Comparison of ENCODE assay signal across 12 cellular contexts in genomic region chr2:46134531-46135229, GRCh38.
DNase-seq lines count a peak whose midpoint lies in the region; ATAC-seq, FAIRE-seq and TF ChIP-seq lines count a peak whose summit lies in the region.
"Had no signal": no experiment of that assay in that cellular context is flagged by ENCODE, and none has a peak within 500 bp of the region (broad histone marks: within the 10 kb centered on the region; RNA-seq: fewer than 3 reads in every experiment).

No MANE protein-coding gene starts in this region.

- no peak overlapping the region for H3K4me3 ChIP-seq in K562
- H3K4me3 ChIP-seq in hepatocyte = no peak overlapping the region

- 0 out of 3 replicates have a peak, but pooled peaks have one; percentile 35 for ATAC-seq in K562
- no peak for ATAC-seq in GM21717 (IDR thresholded peaks at IDR 0.05; ENCODE audit: unreplicated experiment)
- ATAC-seq: stimulated activated naive B cell treated with anti-CD40 and anti-IgM and Interleukin-4, amounts not matched to agents 10 μg/mL and 1 μg/mL and 100 μg/mL, for 72 hours had no signal

- no peaks in the 10 kb centered on the region; the same call in 1 of the 2 replicates for H4K20me1 ChIP-seq in K562 (replicated peaks; ENCODE audit: control insufficient read depth, insufficient read depth, low read length)
- no peaks in the 10 kb centered on the region for H4K20me1 ChIP-seq in hepatocyte (ENCODE audit: insufficient read depth, poor library complexity, severe bottlenecking)

- H3K4me1 ChIP-seq in K562 (replicated peaks in 1 of 2; ENCODE audit: control insufficient read depth in 2 of 2, insufficient read depth in 2 of 2, low read length in 2 of 2) (no peaks in the 10 kb centered on the region), hepatocyte (ENCODE audit: insufficient read depth) (peaks cover 21% of the 10 kb centered on the region)

- CTCF ChIA-PET in K562 (lab: Yijun Ruan, JAX; ENCODE audit: low intra/inter-chr PET ratio) = no interaction called here

- H3K36me3 ChIP-seq in K562 (ENCODE audit: control insufficient read depth, insufficient read depth, low read length) (no peaks in the 10 kb centered on the region), hepatocyte (replicated peaks; ENCODE audit: insufficient read depth, low read depth) (no peaks in the 10 kb centered on the region)

- H3K9ac ChIP-seq in K562 (ENCODE audit: insufficient read depth in 1 of 2, low read depth in 2 of 2, low read length in 2 of 2) = no peak overlapping the region

- in situ Hi-C loops in K562 (cut with MboI) = no loop called here
- in situ Hi-C loops in KBM-7 (cut with MboI; ENCODE audit: low pct_unique_long_range_greater_than_20kb, low sequenced_read_pairs) = no loop called here

- no TSS peak for BruUV-seq in K562 (replicated peaks; lab: Mats Ljungman, UMichigan)

- no peak overlapping the region for H3K27ac ChIP-seq in K562 (ENCODE audit: extremely low read depth, low read depth, low read length)
- H3K27ac ChIP-seq in hepatocyte = peak overlapping the region; percentile 70

- peaks cover 18 to 24% of the 10 kb centered on the region in 2 experiments; a peak in 4 of 5 replicates for H3K27me3 ChIP-seq in K562 (ENCODE audit: control insufficient read depth in 2 of 2, insufficient read depth in 2 of 2, low read length in 2 of 2)
- no peaks in the 10 kb centered on the region for H3K27me3 ChIP-seq in hepatocyte

- DNase-seq in M059J (ENCODE audit: low read depth) (peak; percentile 27), K562 (ENCODE audit: extremely low read depth in 1 of 4, low spot score in 3 of 4) (peak in 3 of 4 experiments; percentile 15 to 27 (median 15)), hepatocyte (ENCODE audit: low spot score) (no peak), stromal cell of bone marrow (ENCODE audit: low read depth) (peak; percentile 33), GF-D8 (lab: John Stamatoyannopoulos, UW) (no peak), KBM-7 (no peak), NCI-H524 treated with DMSO at 0.1 percent for 48 hours (lab: John Stamatoyannopoulos, UW) (no peak)
- DNase-seq: activated CD8-positive, alpha-beta memory T cell treated with anti-CD3 and anti-CD28 coated beads, Interleukin-2, amount 50 U/mL, for 48 hours; stimulated activated CD4-positive, alpha-beta T cell treated with anti-CD3 and anti-CD28 coated beads, Interleukin-12 subunit alpha, Interleukin-12 subunit beta, amount 100 ng/mL, for 4 hours; stimulated activated naive B cell treated with anti-CD40 and anti-IgM and Interleukin-4, amounts not matched to agents 10 μg/mL and 1 μg/mL and 100 μg/mL, for 72 hours had no signal

- H2AFZ ChIP-seq in K562 (ENCODE audit: low read depth, low read length) = no peak overlapping the region
- H2AFZ ChIP-seq in hepatocyte = no peak overlapping the region

- TF ChIP-seq RAD21 in K562 (CRISPR knock-in tag; conservative IDR thresholded peaks at IDR 0.05 in 1 of 2, IDR thresholded peaks at IDR 0.05 in 1 of 2) = no peak

- TF ChIP-seq CTCF in K562 (IDR thresholded peaks at IDR 0.05 in 2 of 3, conservative IDR thresholded peaks at IDR 0.05 in 1 of 3; ENCODE audit: insufficient read depth in 2 of 3, low read depth in 1 of 3, low read length in 3 of 3) (no peak), hepatocyte (IDR thresholded peaks at IDR 0.05; ENCODE audit: poor library complexity) (no peak)

- no peaks in the 10 kb centered on the region for H3K9me1 ChIP-seq in K562 (ENCODE audit: control insufficient read depth, insufficient read depth, low read length)

- no peak for FAIRE-seq in K562 (lab: Jason Lieb, UNC)
- FAIRE-seq: islet of Langerhans had no signal

- no peaks in the 10 kb centered on the region for H3K9me2 ChIP-seq in hepatocyte (replicated peaks; ENCODE audit: insufficient read depth)

- POLR2A ChIA-PET in K562 (lab: Yijun Ruan, JAX) = no interaction called here

- H3K79me2 ChIP-seq in K562 (ENCODE audit: control insufficient read depth, insufficient read depth, low read length) (no peaks in the 10 kb centered on the region), hepatocyte (no peaks in the 10 kb centered on the region)

- no peak for TF ChIP-seq POLR2A in K562 (conservative IDR thresholded peaks at IDR 0.05)

- peak; percentile 22; the same call in 1 of the 2 replicates for TF ChIP-seq EP300 in K562 (IDR thresholded peaks at IDR 0.05; ENCODE audit: low read length)

- WGBS in K562 (ENCODE audit: insufficient coverage, low coverage, missing lambda C conversion rate) = under 1% methylated on average over 8 of the region's 8 CpGs
- 63% methylated on average over 8 of the region's 8 CpGs for WGBS in hepatocyte (ENCODE audit: low lambda C conversion rate, missing lambda C conversion rate)

- intact Hi-C loops in K562 (cut with micrococcal nuclease) = no loop called here

- H3K9me3 ChIP-seq in K562 (replicated peaks; ENCODE audit: control insufficient read depth, insufficient read depth, low read depth, low read length) (no peaks in the 10 kb centered on the region), hepatocyte (ENCODE audit: low read depth) (no peaks in the 10 kb centered on the region)

- H3K4me2 ChIP-seq in K562 (ENCODE audit: insufficient read depth, low read length) = no peak overlapping the region
- H3K4me2 ChIP-seq in hepatocyte = no peak overlapping the region

TF ChIP-seq in K562, 482 proteins besides CTCF, POLR2A, EP300 and RAD21 (continues in another document):
- TF ChIP-seq CBX1 (IDR thresholded peaks at IDR 0.05; ENCODE audit: low read depth) (no peak), BHLHE40 (IDR thresholded peaks at IDR 0.05; ENCODE audit: low read length) (peak; percentile 25; the same call in 1 of the 2 replicates), CEBPG (CRISPR knock-in tag; IDR thresholded peaks at IDR 0.05) (no peak), CEBPG (tag; conservative IDR thresholded peaks at IDR 0.05 in 1 of 2, IDR thresholded peaks at IDR 0.05 in 1 of 2) (0 out of 4 replicates have a peak, but pooled peaks of 1 of the 2 experiments have one; percentile 32), POLR3G (IDR thresholded peaks at IDR 0.05; ENCODE audit: extremely low read depth, insufficient read length, insufficient replicate concordance) (no peak), ZBTB11 (CRISPR knock-in tag; IDR thresholded peaks at IDR 0.05) (no peak), ZNF79 (CRISPR knock-in tag; IDR thresholded peaks at IDR 0.05; ENCODE audit: low read depth) (no peak), RCOR1 (IDR thresholded peaks at IDR 0.05; ENCODE audit: borderline replicate concordance in 1 of 2, low read depth in 2 of 2, low read length in 2 of 2) (peak in 1 of 2 experiments; percentile 64; a peak in 2 of 4 replicates), ETV1 (tag; conservative IDR thresholded peaks at IDR 0.05; ENCODE audit: low read depth) (peak; percentile 26; the same call in 1 of the 2 replicates)
- TF ChIP-seq, protein P1, sequence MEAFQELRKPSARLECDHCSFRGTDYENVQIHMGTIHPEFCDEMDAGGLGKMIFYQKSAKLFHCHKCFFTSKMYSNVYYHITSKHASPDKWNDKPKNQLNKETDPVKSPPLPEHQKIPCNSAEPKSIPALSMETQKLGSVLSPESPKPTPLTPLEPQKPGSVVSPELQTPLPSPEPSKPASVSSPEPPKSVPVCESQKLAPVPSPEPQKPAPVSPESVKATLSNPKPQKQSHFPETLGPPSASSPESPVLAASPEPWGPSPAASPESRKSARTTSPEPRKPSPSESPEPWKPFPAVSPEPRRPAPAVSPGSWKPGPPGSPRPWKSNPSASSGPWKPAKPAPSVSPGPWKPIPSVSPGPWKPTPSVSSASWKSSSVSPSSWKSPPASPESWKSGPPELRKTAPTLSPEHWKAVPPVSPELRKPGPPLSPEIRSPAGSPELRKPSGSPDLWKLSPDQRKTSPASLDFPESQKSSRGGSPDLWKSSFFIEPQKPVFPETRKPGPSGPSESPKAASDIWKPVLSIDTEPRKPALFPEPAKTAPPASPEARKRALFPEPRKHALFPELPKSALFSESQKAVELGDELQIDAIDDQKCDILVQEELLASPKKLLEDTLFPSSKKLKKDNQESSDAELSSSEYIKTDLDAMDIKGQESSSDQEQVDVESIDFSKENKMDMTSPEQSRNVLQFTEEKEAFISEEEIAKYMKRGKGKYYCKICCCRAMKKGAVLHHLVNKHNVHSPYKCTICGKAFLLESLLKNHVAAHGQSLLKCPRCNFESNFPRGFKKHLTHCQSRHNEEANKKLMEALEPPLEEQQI (IDR thresholded peaks at IDR 0.05) = no peak
- TF ChIP-seq, protein P2, sequence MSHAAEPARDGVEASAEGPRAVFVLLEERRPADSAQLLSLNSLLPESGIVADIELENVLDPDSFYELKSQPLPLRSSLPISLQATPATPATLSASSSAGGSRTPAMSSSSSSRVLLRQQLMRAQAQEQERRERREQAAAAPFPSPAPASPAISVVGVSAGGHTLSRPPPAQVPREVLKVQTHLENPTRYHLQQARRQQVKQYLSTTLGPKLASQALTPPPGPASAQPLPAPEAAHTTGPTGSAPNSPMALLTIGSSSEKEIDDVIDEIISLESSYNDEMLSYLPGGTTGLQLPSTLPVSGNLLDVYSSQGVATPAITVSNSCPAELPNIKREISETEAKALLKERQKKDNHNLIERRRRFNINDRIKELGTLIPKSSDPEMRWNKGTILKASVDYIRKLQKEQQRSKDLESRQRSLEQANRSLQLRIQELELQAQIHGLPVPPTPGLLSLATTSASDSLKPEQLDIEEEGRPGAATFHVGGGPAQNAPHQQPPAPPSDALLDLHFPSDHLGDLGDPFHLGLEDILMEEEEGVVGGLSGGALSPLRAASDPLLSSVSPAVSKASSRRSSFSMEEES (CRISPR knock-in tag; IDR thresholded peaks at IDR 0.05) = no peak

Comparison
In these comparisons a context has a peak if more than half of its experiments do, and no peak if none do; other contexts are left out.
1. DNase-seq: peak in M059J (single experiment), K562 (3 of 4) and stromal cell of bone marrow (single experiment); none in hepatocyte (single experiment), GF-D8 (single experiment), KBM-7 (single experiment) and NCI-H524 treated with DMSO at 0.1 percent for 48 hours (single experiment).